ENCODE assay signal across 22 cellular contexts in the genomic region with DNA sequence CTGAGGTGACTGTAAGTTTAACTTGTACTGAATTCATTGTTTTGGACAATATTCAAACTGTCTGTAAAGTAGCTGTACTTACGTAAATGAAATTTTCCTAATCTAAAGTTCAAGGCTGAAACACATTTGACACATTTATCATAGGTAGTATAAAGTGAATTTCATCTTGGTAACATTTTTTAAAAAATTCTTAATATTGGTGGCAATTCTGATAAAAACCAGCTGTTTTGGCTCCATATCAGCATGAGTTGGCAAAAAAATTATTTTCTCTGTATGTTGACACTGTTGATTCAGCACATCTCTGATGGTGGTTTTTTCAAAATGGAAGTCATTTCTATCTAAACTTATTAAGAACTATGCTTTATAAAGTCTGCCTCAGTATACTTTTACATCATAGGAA. TPM values are rescaled to one million over a fixed set of nuclear protein-coding genes. Genes with fewer than 3 reads are reported as not detected.
DNase-seq lines count a peak whose midpoint lies in the region; ATAC-seq, FAIRE-seq and TF ChIP-seq lines count a peak whose summit lies in the region.
"Had no signal": no experiment of that assay in that cellular context is flagged by ENCODE, and none has a peak within 500 bp of the region (broad histone marks: within the 10 kb centered on the region; RNA-seq: fewer than 3 reads in every experiment).

No MANE protein-coding gene starts in this region.

- no peak overlapping the region for H2AFZ ChIP-seq in HepG2 (ENCODE audit: low read length)
- peak overlapping the region; percentile 73 for H2AFZ ChIP-seq in K562 (ENCODE audit: low read depth, low read length)
- H2AFZ ChIP-seq in mammary epithelial cell (ENCODE audit: low read depth, low read length) = no peak overlapping the region

- TF ChIP-seq RAD21 in HepG2 (CRISPR knock-in tag; IDR thresholded peaks at IDR 0.05) (no peak), K562 (CRISPR knock-in tag; conservative IDR thresholded peaks at IDR 0.05 in 1 of 2, IDR thresholded peaks at IDR 0.05 in 1 of 2) (no peak)

- no peak for TF ChIP-seq EP300 in HepG2 (IDR thresholded peaks at IDR 0.05; ENCODE audit: low read depth in 2 of 2, low read length in 2 of 2)
- no peak for TF ChIP-seq EP300 in HepG2 (CRISPR knock-in tag; IDR thresholded peaks at IDR 0.05; ENCODE audit: borderline replicate concordance)
- TF ChIP-seq EP300 in K562 (IDR thresholded peaks at IDR 0.05; ENCODE audit: low read length) = peak; percentile 30; the same call in 1 of the 2 replicates

- H4K20me1 ChIP-seq in HepG2 (ENCODE audit: insufficient read depth, low read length) (no peaks in the 10 kb centered on the region), K562 (replicated peaks; ENCODE audit: control insufficient read depth, insufficient read depth, low read length) (no peaks in the 10 kb centered on the region), mammary epithelial cell (ENCODE audit: insufficient read depth, low read length) (no peaks in the 10 kb centered on the region)

- WGBS in HepG2 (ENCODE audit: low lambda C conversion rate) = 24% methylated on average over 1 of the region's 1 CpG
- WGBS in right lobe of liver (ENCODE audit: insufficient coverage, low coverage, low lambda C conversion rate, missing lambda C conversion rate) = 29% methylated on average over 1 of the region's 1 CpG
- WGBS in K562 (ENCODE audit: insufficient coverage, low coverage, missing lambda C conversion rate) = 80% methylated on average over 1 of the region's 1 CpG
- 60% methylated on average over 1 of the region's 1 CpG for WGBS in right cardiac atrium
- 100% methylated on average over 1 of the region's 1 CpG for WGBS in mammary epithelial cell (ENCODE audit: low coverage, missing lambda C conversion rate)

- FAIRE-seq in HepG2 (lab: Jason Lieb, UNC) = no peak
- FAIRE-seq in K562 (lab: Jason Lieb, UNC) = no peak
- FAIRE-seq: GM12891, H1 had no signal

- dilution Hi-C loops in mammary epithelial cell (cut with HindIII; ENCODE audit: low sequenced_read_pairs) = no loop called here

- ATAC-seq in HepG2 (no peak), right lobe of liver (no peak), K562 (peak; percentile 75), right cardiac atrium (no peak)
- ATAC-seq: Right ventricle myocardium inferior had no signal

- POLR2A ChIA-PET in HepG2 (lab: Yijun Ruan, JAX) = no interaction called here
- POLR2A ChIA-PET in K562 (lab: Yijun Ruan, JAX) = interaction anchor here (0.6 to 1.4 kb wide), 3 partner anchors 14 to 115 kb away, joined by 3 to 5 read pairs (median 4); no protein-coding TSS in a partner anchor

- H3K79me2 ChIP-seq in HepG2 (ENCODE audit: insufficient read depth, low read length) (no peaks in the 10 kb centered on the region), K562 (ENCODE audit: control insufficient read depth, insufficient read depth, low read length) (no peaks in the 10 kb centered on the region), mammary epithelial cell (ENCODE audit: insufficient read depth, low read length) (no peaks in the 10 kb centered on the region)

- H3K27me3 ChIP-seq in HepG2 (ENCODE audit: control insufficient read depth in 1 of 2, insufficient read depth in 2 of 2, low read length in 2 of 2) (no peaks in the 10 kb centered on the region), right lobe of liver (no peaks in the 10 kb centered on the region), K562 (ENCODE audit: control insufficient read depth in 2 of 2, insufficient read depth in 2 of 2, low read length in 2 of 2) (no peaks in the 10 kb centered on the region), right cardiac atrium (ENCODE audit: control insufficient read depth, insufficient read depth) (no peaks in the 10 kb centered on the region), mammary epithelial cell (ENCODE audit: insufficient read depth, low read length) (peaks cover 2% of the 10 kb centered on the region), SJCRH30 (no peaks in the 10 kb centered on the region)
- H3K27me3 ChIP-seq: Peyer's patch had no signal

- H3K9me1 ChIP-seq in K562 (ENCODE audit: control insufficient read depth, insufficient read depth, low read length) = no peaks in the 10 kb centered on the region

- BruUV-seq in HepG2 (replicated peaks; lab: Mats Ljungman, UMichigan) = no TSS peak
- no TSS peak for BruUV-seq in K562 (replicated peaks; lab: Mats Ljungman, UMichigan)
- no TSS peak for BruUV-seq in mammary epithelial cell (replicated peaks; lab: Mats Ljungman, UMichigan)

- TF ChIP-seq POLR2A in HepG2 (IDR thresholded peaks at IDR 0.05; ENCODE audit: insufficient read depth in 1 of 2, low read depth in 2 of 2, low read length in 2 of 2) (no peak), right lobe of liver (IDR thresholded peaks at IDR 0.05) (no peak), K562 (conservative IDR thresholded peaks at IDR 0.05) (no peak)

- intact Hi-C loops in HepG2 (cut with micrococcal nuclease; ENCODE audit: unreplicated experiment) = no loop called here
- intact Hi-C loops in right lobe of liver (cut with DNase I) = no loop called here
- intact Hi-C loops in K562 (cut with micrococcal nuclease) = no loop called here
- intact Hi-C loops in right cardiac atrium (cut with DNase I) = no loop called here
- intact Hi-C loops in mammary epithelial cell (cut with micrococcal nuclease) = no loop called here

- H3K27ac ChIP-seq in HepG2 (ENCODE audit: extremely low read length, insufficient read depth, low read length) = no peak overlapping the region
- H3K27ac ChIP-seq in right lobe of liver = no peak overlapping the region
- peak overlapping the region; percentile 59; the same call in 2 of the 3 replicates for H3K27ac ChIP-seq in K562 (ENCODE audit: extremely low read depth, low read depth, low read length)
- no peak overlapping the region for H3K27ac ChIP-seq in right cardiac atrium (ENCODE audit: low read length)
- H3K27ac ChIP-seq in mammary epithelial cell (ENCODE audit: insufficient read depth, low read depth, low read length) = no peak overlapping the region
- no peak overlapping the region for H3K27ac ChIP-seq in SJCRH30
- H3K27ac ChIP-seq: 22Rv1, Peyer's patch had no signal

- no peak for TF ChIP-seq CTCF in HepG2 (CRISPR knock-in tag; IDR thresholded peaks at IDR 0.05)
- TF ChIP-seq CTCF in right lobe of liver (IDR thresholded peaks at IDR 0.05) = no peak
- no peak for TF ChIP-seq CTCF in K562 (IDR thresholded peaks at IDR 0.05 in 2 of 3, conservative IDR thresholded peaks at IDR 0.05 in 1 of 3; ENCODE audit: insufficient read depth in 2 of 3, low read depth in 1 of 3, low read length in 3 of 3)
- no peak for TF ChIP-seq CTCF in fibroblast of pulmonary artery (IDR thresholded peaks at IDR 0.05; ENCODE audit: low read length, missing control alignments)
- no peak for TF ChIP-seq CTCF in mammary epithelial cell (conservative IDR thresholded peaks at IDR 0.05 in 1 of 2, IDR thresholded peaks at IDR 0.05 in 1 of 2; ENCODE audit: extremely low read depth in 1 of 2, insufficient read depth in 1 of 2, low read depth in 1 of 2, low read length in 2 of 2)

- in situ Hi-C loops in HepG2 (cut with HindIII; ENCODE audit: extremely low pct_ligation_motif_present, low pct_unique_long_range_greater_than_20kb) = no loop called here
- in situ Hi-C loops in K562 (cut with MboI) = no loop called here
- in situ Hi-C loops in mammary epithelial cell (cut with MboI; ENCODE audit: low sequenced_read_pairs in 2 of 2) = no loop called here

- H3K9ac ChIP-seq in HepG2 (ENCODE audit: insufficient read depth, low read depth, low read length) = no peak overlapping the region
- H3K9ac ChIP-seq in K562 (ENCODE audit: insufficient read depth in 1 of 2, low read depth in 2 of 2, low read length in 2 of 2) = peak overlapping the region in 1 of 2 experiments; percentile 24; a peak in 1 of 4 replicates
- no peak overlapping the region for H3K9ac ChIP-seq in mammary epithelial cell (ENCODE audit: insufficient read depth, low read length)

- H3K36me3 ChIP-seq in HepG2 (replicated peaks in 1 of 2; ENCODE audit: control insufficient read depth in 1 of 2, insufficient read depth in 2 of 2, low read length in 2 of 2) (no peaks in the 10 kb centered on the region), right lobe of liver (no peaks in the 10 kb centered on the region), K562 (ENCODE audit: control insufficient read depth, insufficient read depth, low read length) (no peaks in the 10 kb centered on the region), mammary epithelial cell (ENCODE audit: insufficient read depth, low read length) (no peaks in the 10 kb centered on the region), SJCRH30 (no peaks in the 10 kb centered on the region)
- H3K36me3 ChIP-seq: Peyer's patch had no signal

- H3K9me3 ChIP-seq in HepG2 (ENCODE audit: low read length) = no peaks in the 10 kb centered on the region
- no peaks in the 10 kb centered on the region for H3K9me3 ChIP-seq in right lobe of liver
- no peaks in the 10 kb centered on the region for H3K9me3 ChIP-seq in K562 (replicated peaks; ENCODE audit: control insufficient read depth, insufficient read depth, low read depth, low read length)
- H3K9me3 ChIP-seq in right cardiac atrium (ENCODE audit: control insufficient read depth, low read length) = no peaks in the 10 kb centered on the region
- no peaks in the 10 kb centered on the region for H3K9me3 ChIP-seq in mammary epithelial cell (replicated peaks; ENCODE audit: insufficient read depth, low read length)
- H3K9me3 ChIP-seq in SJCRH30 (replicated peaks) = no peaks in the 10 kb centered on the region
- H3K9me3 ChIP-seq: Peyer's patch had no signal

- H3K4me3 ChIP-seq in HepG2 (replicated peaks in 1 of 3; ENCODE audit: insufficient read depth in 1 of 3, low read depth in 2 of 3, low read length in 3 of 3) = no peak overlapping the region
- H3K4me3 ChIP-seq in right lobe of liver = no peak overlapping the region
- H3K4me3 ChIP-seq in K562 = no peak overlapping the region
- no peak overlapping the region for H3K4me3 ChIP-seq in fibroblast of pulmonary artery (replicated peaks; ENCODE audit: low read depth, low read length)
- no peak overlapping the region for H3K4me3 ChIP-seq in right cardiac atrium (ENCODE audit: low read length)
- H3K4me3 ChIP-seq in mammary epithelial cell (replicated peaks in 1 of 3; ENCODE audit: insufficient read depth in 1 of 3, low read depth in 2 of 3, low read length in 3 of 3) = no peak overlapping the region
- H3K4me3 ChIP-seq in SJCRH30 = no peak overlapping the region
- H3K4me3 ChIP-seq: Peyer's patch had no signal

- no peaks in the 10 kb centered on the region for H3K4me1 ChIP-seq in HepG2 (ENCODE audit: insufficient read depth, low read length)
- H3K4me1 ChIP-seq in right lobe of liver = no peaks in the 10 kb centered on the region
- peaks cover 0 to 11% of the 10 kb centered on the region in 2 experiments; a peak in 3 of 5 replicates for H3K4me1 ChIP-seq in K562 (replicated peaks in 1 of 2; ENCODE audit: control insufficient read depth in 2 of 2, insufficient read depth in 2 of 2, low read length in 2 of 2)
- H3K4me1 ChIP-seq in right cardiac atrium (ENCODE audit: control insufficient read depth, insufficient read depth, low read length) = no peaks in the 10 kb centered on the region
- H3K4me1 ChIP-seq in mammary epithelial cell (ENCODE audit: insufficient read depth, low read length) = no peaks in the 10 kb centered on the region
- no peaks in the 10 kb centered on the region for H3K4me1 ChIP-seq in SJCRH30
- H3K4me1 ChIP-seq: Peyer's patch had no signal

- no peak overlapping the region for H3K4me2 ChIP-seq in HepG2 (ENCODE audit: low read depth, low read length)
- no peak overlapping the region; the same call in 1 of the 2 replicates for H3K4me2 ChIP-seq in K562 (ENCODE audit: insufficient read depth, low read length)
- no peak overlapping the region for H3K4me2 ChIP-seq in mammary epithelial cell (ENCODE audit: insufficient read depth, low read depth, low read length)

- CTCF ChIA-PET in HepG2 (lab: Yijun Ruan, JAX; ENCODE audit: low intra/inter-chr PET ratio, low total read pairs) = no interaction called here
- CTCF ChIA-PET in K562 (lab: Yijun Ruan, JAX; ENCODE audit: low intra/inter-chr PET ratio) = no interaction called here
- CTCF ChIA-PET in mammary epithelial cell (lab: Charles Lee; ENCODE audit: low non-redundant PET) = no interaction called here

- DNase-seq in HepG2 (ENCODE audit: low spot score) (no peak), right lobe of liver (no peak), K562 (ENCODE audit: extremely low read depth in 1 of 4, low spot score in 3 of 4) (peak in 2 of 4 experiments; percentile 14 to 22), fibroblast of pulmonary artery (ENCODE audit: low read depth) (peak; percentile 53), right cardiac atrium (no peak), mammary epithelial cell (no peak), SJCRH30 (no peak), medulla oblongata (ENCODE audit: extremely low spot score) (no peak)
- DNase-seq: Calu3; CD4-positive, alpha-beta memory T cell; NCI-H1092 treated with DMSO at 0.1 percent for 48 hours; NCI-H146; NCI-H2081; NCI-H2171 treated with DMSO at 0.1 percent for 48 hours; NCI-H446 treated with DMSO at 0.1 percent for 48 hours; Peyer's patch had no signal

RNA-seq across cellular contexts. Expression of gene CXorf58, which starts 30.9 kb away (rescaled TPM):
- total RNA-seq in HepG2 (2016; rRNA removed; fragmentation: Illumina TruSeq; extraction: Trizol) = not detected in 2 replicates
- total RNA-seq in HepG2 (2016; cell fraction: cytosol; rRNA removed; fragmentation: Illumina TruSeq; extraction: Trizol; ENCODE audit: low read depth) = not detected in 2 replicates
- not detected in 2 replicates for total RNA-seq in HepG2 (2016; cell fraction: insoluble cytoplasmic fraction; rRNA removed; fragmentation: Illumina TruSeq; extraction: Trizol)
- total RNA-seq in HepG2 (2016; cell fraction: membrane; rRNA removed; fragmentation: Illumina TruSeq; extraction: Trizol) = not detected in 2 replicates
- total RNA-seq in HepG2 (2016; cell fraction: nucleus; rRNA removed; fragmentation: Illumina TruSeq; extraction: Trizol) = not detected in 2 replicates
- polyA plus RNA-seq in HepG2 (2011; rRNA removed) = not detected in 2 replicates
- polyA plus RNA-seq in HepG2 (2011; cell fraction: cytosol; rRNA removed) = not detected in 2 replicates
- polyA plus RNA-seq in HepG2 (2011; cell fraction: nucleus; rRNA removed) = not detected in 2 replicates
- polyA plus RNA-seq in HepG2 (2012) = not detected in 2 replicates
- not detected in 2 replicates for polyA plus RNA-seq in HepG2 (2016; cell fraction: cytosol; fragmentation: Illumina TruSeq; extraction: Trizol; ENCODE audit: low read depth)
- not detected in 2 replicates for polyA plus RNA-seq in HepG2 (2016; cell fraction: insoluble cytoplasmic fraction; fragmentation: Illumina TruSeq; extraction: Trizol; ENCODE audit: low read depth)
- not detected in 2 replicates for polyA plus RNA-seq in HepG2 (2016; cell fraction: membrane; fragmentation: Illumina TruSeq; extraction: Trizol; ENCODE audit: low read depth)
- not detected in 2 replicates for polyA plus RNA-seq in HepG2 (2016; cell fraction: nucleus; fragmentation: Illumina TruSeq; extraction: Trizol; ENCODE audit: insufficient read depth, low read depth)
- polyA minus RNA-seq in HepG2 (2011; rRNA and poly(A)+ RNA removed; ENCODE audit: low replicate concordance) = not detected in 2 replicates
- not detected in 2 replicates for polyA minus RNA-seq in HepG2 (2011; cell fraction: cytosol; rRNA and poly(A)+ RNA removed)
- not detected in 2 replicates for polyA minus RNA-seq in HepG2 (2011; cell fraction: nucleus; rRNA and poly(A)+ RNA removed)
- total RNA-seq in right lobe of liver = not detected
- total RNA-seq in K562 (2011; cell fraction: chromatin; rRNA removed; ENCODE audit: low replicate concordance) = not detected in 2 replicates
- total RNA-seq in K562 (2011; cell fraction: nucleolus; rRNA removed) = not detected in 2 replicates
- total RNA-seq in K562 (2011; cell fraction: nucleoplasm; rRNA removed) = not detected in 2 replicates
- 0.12 and 0.27 TPM in 2 replicates for total RNA-seq in K562 (2014; rRNA removed)
- 0.13 and 0.15 TPM in 2 replicates for total RNA-seq in K562 (2014; rRNA removed; fragmentation: Illumina TruSeq; extraction: Trizol)
- total RNA-seq in K562 (2015; rRNA removed; fragmentation: Illumina TruSeq; extraction: Trizol) = 0.25 TPM in 1 of 2 replicates, not detected in the other
- 0.25 TPM in 1 of 2 replicates, not detected in the other for total RNA-seq in K562 (2021)
- polyA plus RNA-seq in K562 (2011; rRNA removed) = 0.11 and 0.17 TPM in 2 replicates
- 0.12 TPM in 1 of 2 replicates, not detected in the other for polyA plus RNA-seq in K562 (2011; cell fraction: cytosol; rRNA removed)
- polyA plus RNA-seq in K562 (2011; cell fraction: nucleus; rRNA removed) = not detected in 2 replicates
- polyA plus RNA-seq in K562 (2012) = 0.08 TPM in 1 of 2 replicates, not detected in the other
- not detected in 2 replicates for polyA plus RNA-seq in K562 (2014; fragmentation: Illumina TruSeq; extraction: Trizol)
- under 1 TPM; 0.10 to 0.13 TPM for polyA plus RNA-seq in K562 (2014; fragmentation: Nextera tagmentation; extraction: Ambion mirVana)
- 0.26 TPM in 1 of 2 replicates, not detected in the other for polyA plus RNA-seq in K562 (2014; rRNA removed)
- 0.11 TPM in 1 of 2 replicates, not detected in the other for polyA minus RNA-seq in K562 (2011; rRNA and poly(A)+ RNA removed)
- not detected in 2 replicates for polyA minus RNA-seq in K562 (2011; cell fraction: cytosol; rRNA and poly(A)+ RNA removed)
- polyA minus RNA-seq in K562 (2011; cell fraction: nucleus; rRNA and poly(A)+ RNA removed) = not detected in 2 replicates
- total RNA-seq in right cardiac atrium = under 1 TPM in 3 of 4 donors, not detected in 1; 0.31 to 0.65 (median 0.45) TPM
- polyA plus RNA-seq in right cardiac atrium = 0.09 TPM
- under 1 TPM in 1 of 2 donors, not detected in 1; 0.17 TPM for total RNA-seq in mammary epithelial cell
- 0.07 TPM for polyA plus RNA-seq in mammary epithelial cell
- polyA minus RNA-seq in mammary epithelial cell = not detected
- total RNA-seq in SJCRH30 (2014; rRNA removed; shearing (Covaris generic)) = 0.13 and 0.71 TPM in 2 replicates
- total RNA-seq: Calu3; CD4-positive, alpha-beta memory T cell; H1; HT-29 had no signal
- polyA plus RNA-seq: BJ had no signal

RNA-seq across cellular contexts. Expression of gene APOO, which starts 31.0 kb away (rescaled TPM):
- total RNA-seq in HepG2 (2016; rRNA removed; fragmentation: Illumina TruSeq; extraction: Trizol) (22.1 and 27.8 TPM in 2 replicates), right lobe of liver (10 to 100 TPM in 5 of 6 experiments, 1 to 10 TPM in 1; 9.8 to 17.3 (median 12.2) TPM), K562 (2014; rRNA removed) (37.3 and 43.7 TPM in 2 replicates), K562 (2014; rRNA removed; fragmentation: Illumina TruSeq; extraction: Trizol) (60.8 and 64.4 TPM in 2 replicates), K562 (2015; rRNA removed; fragmentation: Illumina TruSeq; extraction: Trizol) (56.9 and 59.7 TPM in 2 replicates), K562 (2021) (59.8 and 63.9 TPM in 2 replicates), right cardiac atrium (10 to 100 TPM; 65.7 to 88.9 (median 83.1) TPM), mammary epithelial cell (10 to 100 TPM in 1 of 2 donors, 1 to 10 TPM in 1; 7.2 to 37.9 TPM)
- 6.1 and 11.7 TPM in 2 replicates for total RNA-seq in HepG2 (2016; cell fraction: cytosol; rRNA removed; fragmentation: Illumina TruSeq; extraction: Trizol; ENCODE audit: low read depth)
- total RNA-seq in HepG2 (2016; cell fraction: insoluble cytoplasmic fraction; rRNA removed; fragmentation: Illumina TruSeq; extraction: Trizol) = 18.2 and 21.4 TPM in 2 replicates
- total RNA-seq in HepG2 (2016; cell fraction: membrane; rRNA removed; fragmentation: Illumina TruSeq; extraction: Trizol) = 11.4 and 12.0 TPM in 2 replicates
- total RNA-seq in HepG2 (2016; cell fraction: nucleus; rRNA removed; fragmentation: Illumina TruSeq; extraction: Trizol) = 11.2 and 13.5 TPM in 2 replicates
- polyA plus RNA-seq in HepG2 (2011; rRNA removed) (9.7 and 9.9 TPM in 2 replicates), K562 (2011; rRNA removed) (55.2 and 67.3 TPM in 2 replicates), K562 (2014; fragmentation: Illumina TruSeq; extraction: Trizol) (62.9 and 72.0 TPM in 2 replicates), K562 (2014; fragmentation: Nextera tagmentation; extraction: Ambion mirVana) (10 to 100 TPM; 46.5 to 76.4 TPM), K562 (2014; rRNA removed) (58.9 and 63.6 TPM in 2 replicates), right cardiac atrium (105 TPM), mammary epithelial cell (16.0 TPM)
- 6.1 and 8.9 TPM in 2 replicates for polyA plus RNA-seq in HepG2 (2011; cell fraction: cytosol; rRNA removed)
- 1.6 and 2.5 TPM in 2 replicates for polyA plus RNA-seq in HepG2 (2011; cell fraction: nucleus; rRNA removed)
- polyA plus RNA-seq in HepG2 (2012) = 9.8 and 14.9 TPM in 2 replicates
- 5.3 and 7.4 TPM in 2 replicates for polyA plus RNA-seq in HepG2 (2016; cell fraction: cytosol; fragmentation: Illumina TruSeq; extraction: Trizol; ENCODE audit: low read depth)
- 23.0 and 23.5 TPM in 2 replicates for polyA plus RNA-seq in HepG2 (2016; cell fraction: insoluble cytoplasmic fraction; fragmentation: Illumina TruSeq; extraction: Trizol; ENCODE audit: low read depth)
- 8.0 and 10.7 TPM in 2 replicates for polyA plus RNA-seq in HepG2 (2016; cell fraction: membrane; fragmentation: Illumina TruSeq; extraction: Trizol; ENCODE audit: low read depth)
- 14.6 and 17.4 TPM in 2 replicates for polyA plus RNA-seq in HepG2 (2016; cell fraction: nucleus; fragmentation: Illumina TruSeq; extraction: Trizol; ENCODE audit: insufficient read depth, low read depth)
- polyA minus RNA-seq in HepG2 (2011; rRNA and poly(A)+ RNA removed; ENCODE audit: low replicate concordance) = 1.3 and 10.9 TPM in 2 replicates
- 2.9 and 3.3 TPM in 2 replicates for polyA minus RNA-seq in HepG2 (2011; cell fraction: cytosol; rRNA and poly(A)+ RNA removed)
- polyA minus RNA-seq in HepG2 (2011; cell fraction: nucleus; rRNA and poly(A)+ RNA removed) = 2.1 and 3.2 TPM in 2 replicates
- 16.2 and 19.7 TPM in 2 replicates for total RNA-seq in K562 (2011; cell fraction: chromatin; rRNA removed; ENCODE audit: low replicate concordance)
- total RNA-seq in K562 (2011; cell fraction: nucleolus; rRNA removed) = 11.2 and 12.5 TPM in 2 replicates
- total RNA-seq in K562 (2011; cell fraction: nucleoplasm; rRNA removed) = 18.0 and 23.3 TPM in 2 replicates
- polyA plus RNA-seq in K562 (2011; cell fraction: cytosol; rRNA removed) = 34.2 and 35.9 TPM in 2 replicates
- polyA plus RNA-seq in K562 (2011; cell fraction: nucleus; rRNA removed) = 9.4 and 13.6 TPM in 2 replicates
- polyA plus RNA-seq in K562 (2012) = 78.6 and 89.2 TPM in 2 replicates
- 30.1 and 34.1 TPM in 2 replicates for polyA minus RNA-seq in K562 (2011; rRNA and poly(A)+ RNA removed)
- polyA minus RNA-seq in K562 (2011; cell fraction: cytosol; rRNA and poly(A)+ RNA removed) = 4.8 and 11.5 TPM in 2 replicates
- polyA minus RNA-seq in K562 (2011; cell fraction: nucleus; rRNA and poly(A)+ RNA removed) = 6.3 and 8.2 TPM in 2 replicates
- 24.3 TPM for polyA minus RNA-seq in mammary epithelial cell
- 28.7 and 33.8 TPM in 2 replicates for total RNA-seq in SJCRH30 (2014; rRNA removed; shearing (Covaris generic))

Comparison
In these comparisons a context has a peak if more than half of its experiments do, and no peak if none do; other contexts are left out.
1. Of the 241 proteins assayed by ChIP-seq in both HepG2 and K562: peak only in HepG2: none; only in K562: ARID3A, DPF2, EP300, MAFG, NFE2, NFE2L1 and 3 more; in both: MAFF and MAFK; in neither: 227; mixed calls (peak in some experiments, not most) for 3.